1 cellular context compared by ENCODE assay signal in genomic region chr6:29752451-29753308, GRCh38.
A peak's percentile ranks its signal among the peaks of the same experiment; 100 is the strongest.
TF ChIP-seq lines count a peak whose summit lies in the region.

No MANE protein-coding gene starts in this region.

TF ChIP-seq in HepG2, 621 proteins besides CTCF, POLR2A, EP300 and RAD21 (continued from another document and continues in another):
- TF ChIP-seq E2F1 (CRISPR knock-in tag; IDR thresholded peaks at IDR 0.05) (0 out of 2 replicates have a peak, but pooled peaks have one; percentile 8), SP140L (CRISPR knock-in tag; IDR thresholded peaks at IDR 0.05; ENCODE audit: borderline replicate concordance) (no peak), ONECUT2 (CRISPR knock-in tag; IDR thresholded peaks at IDR 0.05) (no peak), ZNF451 (CRISPR knock-in tag; IDR thresholded peaks at IDR 0.05) (no peak), YEATS2 (CRISPR knock-in tag; IDR thresholded peaks at IDR 0.05; ENCODE audit: borderline replicate concordance) (peak; percentile 38; the same call in 1 of the 2 replicates), KIAA2018 (CRISPR knock-in tag; IDR thresholded peaks at IDR 0.05; ENCODE audit: borderline replicate concordance) (no peak), PTBP1 (IDR thresholded peaks at IDR 0.05; ENCODE audit: low read depth, low read length, poor library complexity, severe bottlenecking) (peak; percentile 68), NCOR1 (IDR thresholded peaks at IDR 0.05; ENCODE audit: borderline replicate concordance, low read length) (no peak), GABPB1 (CRISPR knock-in tag; IDR thresholded peaks at IDR 0.05) (peak; percentile 64), ZMAT5 (CRISPR knock-in tag; IDR thresholded peaks at IDR 0.05; ENCODE audit: borderline replicate concordance, low read depth) (no peak), KLF12 (CRISPR knock-in tag; IDR thresholded peaks at IDR 0.05; ENCODE audit: borderline replicate concordance) (no peak), UBTF (CRISPR knock-in tag; IDR thresholded peaks at IDR 0.05) (peak; percentile 69), PCBP1 (IDR thresholded peaks at IDR 0.05; ENCODE audit: borderline replicate concordance, low read depth, low read length) (no peak), ATF3 (CRISPR knock-in tag; IDR thresholded peaks at IDR 0.05) (no peak), RBM39 (IDR thresholded peaks at IDR 0.05; ENCODE audit: low read depth, low read length, poor library complexity, severe bottlenecking) (peak; percentile 83), SNAPC2 (CRISPR knock-in tag; IDR thresholded peaks at IDR 0.05) (no peak), ZNF839 (CRISPR knock-in tag; IDR thresholded peaks at IDR 0.05; ENCODE audit: borderline replicate concordance) (no peak), NAIF1 (CRISPR knock-in tag; IDR thresholded peaks at IDR 0.05; ENCODE audit: borderline replicate concordance) (no peak), SRY (CRISPR knock-in tag; IDR thresholded peaks at IDR 0.05) (0 out of 2 replicates have a peak, but pooled peaks have one; percentile 48), ZNF17 (CRISPR knock-in tag; IDR thresholded peaks at IDR 0.05) (no peak), ZFP1 (CRISPR knock-in tag; IDR thresholded peaks at IDR 0.05) (0 out of 2 replicates have a peak, but pooled peaks have one; percentile 15), TMF1 (CRISPR knock-in tag; IDR thresholded peaks at IDR 0.05; ENCODE audit: low read depth) (no peak), ZNF775 (CRISPR knock-in tag; IDR thresholded peaks at IDR 0.05; ENCODE audit: borderline replicate concordance) (no peak), ZNF382 (CRISPR knock-in tag; IDR thresholded peaks at IDR 0.05; ENCODE audit: borderline replicate concordance) (no peak), LCORL (IDR thresholded peaks at IDR 0.05) (0 out of 2 replicates have a peak, but pooled peaks have one; percentile 39), LCORL (CRISPR knock-in tag; IDR thresholded peaks at IDR 0.05) (peak; percentile 74; the same call in 1 of the 2 replicates), ZNF550 (CRISPR knock-in tag; IDR thresholded peaks at IDR 0.05; ENCODE audit: borderline replicate concordance) (no peak), ZSCAN21 (CRISPR knock-in tag; IDR thresholded peaks at IDR 0.05; ENCODE audit: borderline replicate concordance) (0 out of 2 replicates have a peak, but pooled peaks have one; percentile 19), SATB2 (CRISPR knock-in tag; IDR thresholded peaks at IDR 0.05) (no peak), ZSCAN29 (CRISPR knock-in tag; conservative IDR thresholded peaks at IDR 0.05) (no peak), ZNF747 (CRISPR knock-in tag; IDR thresholded peaks at IDR 0.05; ENCODE audit: borderline replicate concordance) (no peak)
- TF ChIP-seq, protein P1, sequence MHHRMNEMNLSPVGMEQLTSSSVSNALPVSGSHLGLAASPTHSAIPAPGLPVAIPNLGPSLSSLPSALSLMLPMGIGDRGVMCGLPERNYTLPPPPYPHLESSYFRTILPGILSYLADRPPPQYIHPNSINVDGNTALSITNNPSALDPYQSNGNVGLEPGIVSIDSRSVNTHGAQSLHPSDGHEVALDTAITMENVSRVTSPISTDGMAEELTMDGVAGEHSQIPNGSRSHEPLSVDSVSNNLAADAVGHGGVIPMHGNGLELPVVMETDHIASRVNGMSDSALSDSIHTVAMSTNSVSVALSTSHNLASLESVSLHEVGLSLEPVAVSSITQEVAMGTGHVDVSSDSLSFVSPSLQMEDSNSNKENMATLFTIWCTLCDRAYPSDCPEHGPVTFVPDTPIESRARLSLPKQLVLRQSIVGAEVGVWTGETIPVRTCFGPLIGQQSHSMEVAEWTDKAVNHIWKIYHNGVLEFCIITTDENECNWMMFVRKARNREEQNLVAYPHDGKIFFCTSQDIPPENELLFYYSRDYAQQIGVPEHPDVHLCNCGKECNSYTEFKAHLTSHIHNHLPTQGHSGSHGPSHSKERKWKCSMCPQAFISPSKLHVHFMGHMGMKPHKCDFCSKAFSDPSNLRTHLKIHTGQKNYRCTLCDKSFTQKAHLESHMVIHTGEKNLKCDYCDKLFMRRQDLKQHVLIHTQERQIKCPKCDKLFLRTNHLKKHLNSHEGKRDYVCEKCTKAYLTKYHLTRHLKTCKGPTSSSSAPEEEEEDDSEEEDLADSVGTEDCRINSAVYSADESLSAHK (CRISPR knock-in tag; IDR thresholded peaks at IDR 0.05; ENCODE audit: borderline replicate concordance), result no peak; the same call in 1 of the 2 replicates
- TF ChIP-seq, protein P2, sequence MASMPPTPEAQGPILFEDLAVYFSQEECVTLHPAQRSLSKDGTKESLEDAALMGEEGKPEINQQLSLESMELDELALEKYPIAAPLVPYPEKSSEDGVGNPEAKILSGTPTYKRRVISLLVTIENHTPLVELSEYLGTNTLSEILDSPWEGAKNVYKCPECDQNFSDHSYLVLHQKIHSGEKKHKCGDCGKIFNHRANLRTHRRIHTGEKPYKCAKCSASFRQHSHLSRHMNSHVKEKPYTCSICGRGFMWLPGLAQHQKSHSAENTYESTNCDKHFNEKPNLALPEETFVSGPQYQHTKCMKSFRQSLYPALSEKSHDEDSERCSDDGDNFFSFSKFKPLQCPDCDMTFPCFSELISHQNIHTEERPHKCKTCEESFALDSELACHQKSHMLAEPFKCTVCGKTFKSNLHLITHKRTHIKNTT (CRISPR knock-in tag; IDR thresholded peaks at IDR 0.05), result no peak
- TF ChIP-seq, protein P3, sequence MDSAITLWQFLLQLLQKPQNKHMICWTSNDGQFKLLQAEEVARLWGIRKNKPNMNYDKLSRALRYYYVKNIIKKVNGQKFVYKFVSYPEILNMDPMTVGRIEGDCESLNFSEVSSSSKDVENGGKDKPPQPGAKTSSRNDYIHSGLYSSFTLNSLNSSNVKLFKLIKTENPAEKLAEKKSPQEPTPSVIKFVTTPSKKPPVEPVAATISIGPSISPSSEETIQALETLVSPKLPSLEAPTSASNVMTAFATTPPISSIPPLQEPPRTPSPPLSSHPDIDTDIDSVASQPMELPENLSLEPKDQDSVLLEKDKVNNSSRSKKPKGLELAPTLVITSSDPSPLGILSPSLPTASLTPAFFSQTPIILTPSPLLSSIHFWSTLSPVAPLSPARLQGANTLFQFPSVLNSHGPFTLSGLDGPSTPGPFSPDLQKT (CRISPR knock-in tag; IDR thresholded peaks at IDR 0.05; ENCODE audit: borderline replicate concordance), result no peak
- TF ChIP-seq, protein P4, sequence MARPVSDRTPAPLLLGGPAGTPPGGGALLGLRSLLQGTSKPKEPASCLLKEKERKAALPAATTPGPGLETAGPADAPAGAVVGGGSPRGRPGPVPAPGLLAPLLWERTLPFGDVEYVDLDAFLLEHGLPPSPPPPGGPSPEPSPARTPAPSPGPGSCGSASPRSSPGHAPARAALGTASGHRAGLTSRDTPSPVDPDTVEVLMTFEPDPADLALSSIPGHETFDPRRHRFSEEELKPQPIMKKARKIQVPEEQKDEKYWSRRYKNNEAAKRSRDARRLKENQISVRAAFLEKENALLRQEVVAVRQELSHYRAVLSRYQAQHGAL (CRISPR knock-in tag; IDR thresholded peaks at IDR 0.05; ENCODE audit: not compliant biosample characterization), result no peak
- TF ChIP-seq, protein P5, sequence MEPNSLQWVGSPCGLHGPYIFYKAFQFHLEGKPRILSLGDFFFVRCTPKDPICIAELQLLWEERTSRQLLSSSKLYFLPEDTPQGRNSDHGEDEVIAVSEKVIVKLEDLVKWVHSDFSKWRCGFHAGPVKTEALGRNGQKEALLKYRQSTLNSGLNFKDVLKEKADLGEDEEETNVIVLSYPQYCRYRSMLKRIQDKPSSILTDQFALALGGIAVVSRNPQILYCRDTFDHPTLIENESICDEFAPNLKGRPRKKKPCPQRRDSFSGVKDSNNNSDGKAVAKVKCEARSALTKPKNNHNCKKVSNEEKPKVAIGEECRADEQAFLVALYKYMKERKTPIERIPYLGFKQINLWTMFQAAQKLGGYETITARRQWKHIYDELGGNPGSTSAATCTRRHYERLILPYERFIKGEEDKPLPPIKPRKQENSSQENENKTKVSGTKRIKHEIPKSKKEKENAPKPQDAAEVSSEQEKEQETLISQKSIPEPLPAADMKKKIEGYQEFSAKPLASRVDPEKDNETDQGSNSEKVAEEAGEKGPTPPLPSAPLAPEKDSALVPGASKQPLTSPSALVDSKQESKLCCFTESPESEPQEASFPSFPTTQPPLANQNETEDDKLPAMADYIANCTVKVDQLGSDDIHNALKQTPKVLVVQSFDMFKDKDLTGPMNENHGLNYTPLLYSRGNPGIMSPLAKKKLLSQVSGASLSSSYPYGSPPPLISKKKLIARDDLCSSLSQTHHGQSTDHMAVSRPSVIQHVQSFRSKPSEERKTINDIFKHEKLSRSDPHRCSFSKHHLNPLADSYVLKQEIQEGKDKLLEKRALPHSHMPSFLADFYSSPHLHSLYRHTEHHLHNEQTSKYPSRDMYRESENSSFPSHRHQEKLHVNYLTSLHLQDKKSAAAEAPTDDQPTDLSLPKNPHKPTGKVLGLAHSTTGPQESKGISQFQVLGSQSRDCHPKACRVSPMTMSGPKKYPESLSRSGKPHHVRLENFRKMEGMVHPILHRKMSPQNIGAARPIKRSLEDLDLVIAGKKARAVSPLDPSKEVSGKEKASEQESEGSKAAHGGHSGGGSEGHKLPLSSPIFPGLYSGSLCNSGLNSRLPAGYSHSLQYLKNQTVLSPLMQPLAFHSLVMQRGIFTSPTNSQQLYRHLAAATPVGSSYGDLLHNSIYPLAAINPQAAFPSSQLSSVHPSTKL (CRISPR knock-in tag; IDR thresholded peaks at IDR 0.05), result peak; percentile 70
